ENCODE assay signal across 9 cellular contexts in the genomic region with DNA sequence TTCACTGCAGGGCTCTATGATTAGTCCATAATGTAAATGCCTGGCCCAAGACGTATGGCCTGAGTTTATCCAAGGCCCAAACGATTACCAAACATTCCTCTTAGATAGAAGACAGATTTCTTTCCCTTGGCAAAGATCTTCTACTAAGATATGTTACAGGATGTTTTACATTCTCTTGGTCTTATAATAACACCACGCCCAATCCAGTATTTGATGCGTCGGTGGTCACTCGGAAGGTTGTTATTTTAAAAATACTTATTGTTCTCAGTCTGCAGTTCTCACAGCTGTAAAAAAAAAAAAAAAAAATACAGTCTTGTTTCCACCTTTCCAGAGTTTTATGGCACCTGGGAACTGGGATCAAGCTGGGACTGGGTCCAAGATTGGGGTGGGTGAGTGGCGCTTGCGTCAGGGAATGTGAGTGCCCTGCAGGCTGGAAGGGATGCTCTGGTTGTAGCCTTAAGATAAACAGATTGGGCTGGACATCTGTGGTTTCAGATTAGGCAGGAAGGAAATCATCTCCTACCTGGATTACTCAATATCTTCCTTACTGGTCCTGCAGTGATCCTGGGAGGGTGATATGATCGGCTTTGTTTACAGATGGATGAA.
A peak's percentile ranks its signal among the peaks of the same experiment; 100 is the strongest.
DNase-seq lines count a peak whose midpoint lies in the region; TF ChIP-seq lines count a peak whose summit lies in the region.
"Had no signal": no experiment of that assay in that cellular context is flagged by ENCODE, and none has a peak within 500 bp of the region (broad histone marks: within the 10 kb centered on the region; RNA-seq: fewer than 3 reads in every experiment).

No MANE protein-coding gene starts in this region.

- H3K4me3 Mint-ChIP-seq in CD14-positive monocyte: peak overlapping the region in 1 of 2 donors; percentile 41

- H3K36me3 ChIP-seq in Peyer's patch (no peaks in the 10 kb centered on the region), prostate gland (no peaks in the 10 kb centered on the region)

- H3K36me3 Mint-ChIP-seq in CD14-positive monocyte: no peaks in the 10 kb centered on the region

- peaks cover 0 to 21% (median 0%) of the 10 kb centered on the region in 4 donors for H3K4me1 ChIP-seq in Peyer's patch
- H3K4me1 ChIP-seq in prostate gland (replicated peaks): no peaks in the 10 kb centered on the region

- intact Hi-C loops in CD14-positive monocyte (cut with micrococcal nuclease) (no loop called here), prostate gland (cut with DNase I) (no loop called here)

- peak overlapping the region in 4 of 7 donors; percentile 3 to 83 (median 50) for H3K27ac Mint-ChIP-seq in CD14-positive monocyte

- H3K4me3 ChIP-seq in Peyer's patch (no peak overlapping the region), epithelial cell of proximal tubule (ENCODE audit: low read depth, low read length) (no peak overlapping the region), prostate gland (no peak overlapping the region)

- TF ChIP-seq CTCF in CD14-positive monocyte (IDR thresholded peaks at IDR 0.05) (no peak), Peyer's patch (IDR thresholded peaks at IDR 0.05) (no peak), epithelial cell of proximal tubule (conservative IDR thresholded peaks at IDR 0.05; ENCODE audit: low read depth, low read length) (no peak), prostate gland (IDR thresholded peaks at IDR 0.05) (no peak)

- DNase-seq in CD14-positive monocyte (ENCODE audit: low spot score): no peak
- peak in 2 of 3 donors; percentile 65 to 81 for DNase-seq in Peyer's patch
- peak; percentile 44 for DNase-seq in epithelial cell of proximal tubule (ENCODE audit: low read depth)
- DNase-seq in prostate gland (ENCODE audit: low spot score): no peak
- no peak for DNase-seq in pons (ENCODE audit: low spot score)
- DNase-seq in inferior parietal cortex (ENCODE audit: extremely low spot score): no peak
- no peak for DNase-seq in NCI-H2081 treated with DMSO at 0.1 percent for 48 hours (lab: John Stamatoyannopoulos, UW)
- no peak for DNase-seq in activated gamma-delta T cell treated with Interleukin-2 at 50 U/mL for 16 hours
- DNase-seq: activated gamma-delta T cell had no signal

- TF ChIP-seq POLR2A in Peyer's patch (IDR thresholded peaks at IDR 0.05): no peak
- no peak for TF ChIP-seq POLR2A in prostate gland (IDR thresholded peaks at IDR 0.05)

- H3K9me3 Mint-ChIP-seq in CD14-positive monocyte: peaks cover 0 to 3% (median 0%) of the 10 kb centered on the region in 7 donors

- H3K4me1 Mint-ChIP-seq in CD14-positive monocyte: peaks cover 15% of the 10 kb centered on the region

- H3K27me3 Mint-ChIP-seq in CD14-positive monocyte (ENCODE audit: low read depth in 3 of 3): peaks cover 13 to 25% (median 20%) of the 10 kb centered on the region in 3 donors

- WGBS in prostate gland: 47% methylated on average over 9 of the region's 9 CpGs

- H3K9me3 ChIP-seq in Peyer's patch (no peaks in the 10 kb centered on the region), prostate gland (no peaks in the 10 kb centered on the region)

- H3K27me3 ChIP-seq in Peyer's patch (no peaks in the 10 kb centered on the region), prostate gland (replicated peaks; ENCODE audit: insufficient read depth) (no peaks in the 10 kb centered on the region)

- H3K27ac ChIP-seq in Peyer's patch (peak overlapping the region in 2 of 4 donors; percentile 54 to 75), prostate gland (peak overlapping the region; percentile 66 to 70)

Comparison
In these comparisons a context has a peak if more than half of its experiments do, and no peak if none do; other contexts are left out.
1. DNase-seq: peak in Peyer's patch (2 of 3) and epithelial cell of proximal tubule (single experiment); none in CD14-positive monocyte (single experiment), prostate gland (single experiment), pons (single experiment), inferior parietal cortex (single experiment), NCI-H2081 treated with DMSO at 0.1 percent for 48 hours (single experiment) and activated gamma-delta T cell treated with Interleukin-2 at 50 U/mL for 16 hours (single experiment).